ENCODE assay signal across 1 cellular context in the genomic region with DNA sequence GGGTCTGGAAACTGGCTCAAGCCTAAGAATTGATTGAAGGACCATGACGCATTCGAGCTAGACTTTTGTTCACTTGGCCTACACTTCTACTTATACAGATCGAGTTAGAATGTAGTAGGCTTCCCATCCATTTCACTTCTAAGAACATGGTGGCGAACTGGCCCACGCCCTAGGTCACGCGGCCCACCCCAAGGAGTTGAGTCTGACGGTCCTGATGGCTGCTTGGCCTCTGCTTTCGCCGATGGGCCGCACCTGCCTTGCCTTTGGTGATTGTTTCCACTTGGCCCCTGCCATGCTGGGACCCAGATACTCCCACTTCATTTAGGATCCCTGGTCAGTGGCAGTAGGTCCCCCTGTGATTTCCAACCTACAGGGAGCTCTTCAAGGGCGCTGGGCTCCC.
TF ChIP-seq lines count a peak whose summit lies in the region.

No MANE protein-coding gene starts in this region.

TF ChIP-seq in K562, 482 proteins besides CTCF, POLR2A, EP300 and RAD21 (continued from another document):
- no peak for TF ChIP-seq E2F6 (IDR thresholded peaks at IDR 0.05; ENCODE audit: borderline replicate concordance in 1 of 2, extremely low read depth in 1 of 2, insufficient read depth in 1 of 2, insufficient read length in 1 of 2, low read depth in 1 of 2, low read length in 1 of 2, poor library complexity in 1 of 2, severe bottlenecking in 1 of 2)
- TF ChIP-seq BCOR (IDR thresholded peaks at IDR 0.05), result no peak
- no peak for TF ChIP-seq MAZ (CRISPR knock-in tag; conservative IDR thresholded peaks at IDR 0.05 in 1 of 2, IDR thresholded peaks at IDR 0.05 in 1 of 2)
- TF ChIP-seq ZNF133 (CRISPR knock-in tag; IDR thresholded peaks at IDR 0.05), result no peak
- TF ChIP-seq U2AF1 (optimal IDR thresholded peaks at IDR 0.05; ENCODE audit: low read depth, low read length), result no peak
- no peak for TF ChIP-seq ZNF384 (IDR thresholded peaks at IDR 0.05; ENCODE audit: low read depth, low read length)
- TF ChIP-seq AFF4 (CRISPR knock-in tag; IDR thresholded peaks at IDR 0.05), result no peak
- no peak for TF ChIP-seq CHD2 (IDR thresholded peaks at IDR 0.05; ENCODE audit: low read depth, low read length)
- TF ChIP-seq BMI1 (IDR thresholded peaks at IDR 0.05; ENCODE audit: low read length), result no peak
